Comparison of ENCODE assay signal across 8 cellular contexts in genomic region chr1:11802616-11802972, GRCh38. TPM values are rescaled to one million over a fixed set of nuclear protein-coding genes. Genes with fewer than 3 reads are reported as not detected.
A peak's percentile ranks its signal among the peaks of the same experiment; 100 is the strongest.
DNase-seq lines count a peak whose midpoint lies in the region; ATAC-seq, FAIRE-seq and TF ChIP-seq lines count a peak whose summit lies in the region.

No MANE protein-coding gene starts in this region.

- 12 to 27% (median 13%) methylated on average over 6 of the region's 6 CpGs for WGBS in adipose tissue, 3 donors
- WGBS in small intestine, 3 donors = 38 to 52% (median 52%) methylated on average over 6 of the region's 6 CpGs

- peak overlapping the region; percentile 55 for H3K4me3 ChIP-seq in HFF-Myc (replicated peaks; ENCODE audit: low read depth, low read length)
- peak overlapping the region; percentile 64; the same call in 1 of the 2 replicates for H3K4me3 ChIP-seq in iPS-18c (ENCODE audit: insufficient read depth, low read depth, low read length)
- H3K4me3 ChIP-seq in small intestine (ENCODE audit: low read depth in 1 of 2, low read length in 2 of 2) = peak overlapping the region in 1 of 2 donors; percentile 36

- H3K4me1 ChIP-seq in small intestine (ENCODE audit: control insufficient read depth in 2 of 2, insufficient read depth in 1 of 2, low read depth in 1 of 2, low read length in 1 of 2) = peaks cover 2 to 6% of the 10 kb centered on the region in 2 donors

- H3K27me3 ChIP-seq in small intestine (ENCODE audit: control insufficient read depth in 2 of 2, insufficient read depth in 2 of 2, low read length in 2 of 2) = no peaks in the 10 kb centered on the region

- ATAC-seq in HG03442 (IDR thresholded peaks at IDR 0.05; ENCODE audit: unreplicated experiment) (no peak), GM18517 (IDR thresholded peaks at IDR 0.05; ENCODE audit: unreplicated experiment) (no peak), GM19328 (IDR thresholded peaks at IDR 0.05; ENCODE audit: unreplicated experiment) (no peak)

- peaks cover 0 to 19% of the 10 kb centered on the region in 2 donors for H3K36me3 ChIP-seq in small intestine (ENCODE audit: control insufficient read depth in 2 of 2, insufficient read depth in 2 of 2, low read length in 2 of 2)

- H3K9me3 ChIP-seq in iPS-18c (ENCODE audit: control insufficient read depth, insufficient read depth, low read length) = peaks cover 2% of the 10 kb centered on the region
- no peaks in the 10 kb centered on the region for H3K9me3 ChIP-seq in small intestine (ENCODE audit: control insufficient read depth, low read depth)

- H3K27ac ChIP-seq in adipose tissue (ENCODE audit: low read depth, low read length) = peak overlapping the region; percentile 36
- peak overlapping the region; percentile 30 to 68 for H3K27ac ChIP-seq in small intestine (ENCODE audit: low read depth in 1 of 2, low read length in 1 of 2)

- DNase-seq in HFF-Myc (ENCODE audit: extremely low read depth, low read depth) (no peak), small intestine (no peak), NCI-H226 (no peak)

- TF ChIP-seq CTCF in HFF-Myc (IDR thresholded peaks at IDR 0.05; ENCODE audit: low read depth, low read length, missing control alignments) = no peak

- FAIRE-seq in small intestine (lab: Jason Lieb, UNC) = no peak

RNA-seq across cellular contexts. Expression of gene MTHFR, which starts 3.2 kb away (rescaled TPM):
- polyA plus RNA-seq in adipose tissue = 10 to 100 TPM in 2 of 3 donors, 1 to 10 TPM in 1; 8.2 to 16.1 (median 14.0) TPM
- 10 to 100 TPM; 11.2 to 20.1 (median 14.1) TPM for polyA plus RNA-seq in small intestine

RNA-seq across cellular contexts. Expression of gene CLCN6, which starts 3.4 kb away (rescaled TPM):
- polyA plus RNA-seq in adipose tissue (10 to 100 TPM in 1 of 3 donors, 1 to 10 TPM in 2; 5.4 to 12.6 (median 6.3) TPM), small intestine (10 to 100 TPM in 2 of 3 donors, 1 to 10 TPM in 1; 9.2 to 13.9 (median 10.4) TPM)

RNA-seq across cellular contexts. Expression of gene C1orf167, which starts 40.6 kb away (rescaled TPM):
- polyA plus RNA-seq in adipose tissue = 1 to 10 TPM in 2 of 3 donors, under 1 TPM in 1; 0.83 to 2.7 (median 2.1) TPM
- polyA plus RNA-seq in small intestine = 1 to 10 TPM; 1.3 to 2.4 (median 1.4) TPM

RNA-seq across cellular contexts. Expression of gene NPPA, which starts 45.0 kb away (rescaled TPM):
- polyA plus RNA-seq in adipose tissue = 10 to 100 TPM in 1 of 3 donors, under 1 TPM in 2; 0.42 to 40.6 (median 0.49) TPM
- polyA plus RNA-seq in small intestine = 10 to 100 TPM in 1 of 3 donors, 1 to 10 TPM in 1, not detected in 1; 1.4 to 22.4 TPM

RNA-seq across cellular contexts. Expression of gene NPPB, which starts 56.2 kb away (rescaled TPM):
- polyA plus RNA-seq in adipose tissue (under 1 TPM in 2 of 3 donors, not detected in 1; 0.58 to 0.62 TPM), small intestine (100 to 1,000 TPM in 1 of 3 donors, 10 to 100 TPM in 1, under 1 TPM in 1; 0.39 to 145 (median 19.7) TPM)
